In the genomic region with DNA sequence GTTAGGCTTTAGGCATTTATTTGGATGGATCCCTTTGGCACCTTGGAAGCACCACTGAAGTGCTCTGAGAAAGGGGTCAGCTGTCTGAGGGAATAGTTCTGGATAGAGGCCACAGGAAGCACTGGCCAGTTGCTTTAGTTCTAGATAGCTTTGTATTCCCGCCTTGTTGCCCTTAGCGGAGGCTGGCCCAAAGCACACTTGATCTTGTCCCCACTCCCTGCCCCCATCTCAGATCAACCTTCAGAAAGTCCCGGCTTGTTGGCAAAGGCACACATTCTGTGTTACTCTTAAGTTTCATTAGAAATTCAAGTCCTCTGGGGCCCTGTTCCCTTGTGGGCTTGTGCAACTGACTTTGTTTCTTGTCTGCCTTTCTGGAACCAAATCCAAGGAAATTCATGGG, we compare ENCODE assay signal across 17 cellular contexts. TPM values are rescaled to one million over a fixed set of nuclear protein-coding genes. Genes with fewer than 3 reads are reported as not detected.
"Had no signal": no experiment of that assay in that cellular context is flagged by ENCODE, and none has a peak within 500 bp of the region (broad histone marks: within the 10 kb centered on the region; RNA-seq: fewer than 3 reads in every experiment).

No MANE protein-coding gene starts in this region.

- H3K27me3 ChIP-seq: cardiac muscle cell, esophagus squamous epithelium had no signal

- H3K4me3 Mint-ChIP-seq: activated naive CD8-positive, alpha-beta T cell; activated T-cell treated with anti-CD3 and anti-CD28 coated beads, Interleukin-2, amount 50 U/mL, for 72 hours; effector memory CD8-positive, alpha-beta T cell; natural killer cell treated with Interleukin-12 subunit alpha and Interleukin-12 subunit beta and Interleukin-15 and Interleukin-18, amount 100 ng/mL, for 72 hours; stimulated activated naive CD8-positive, alpha-beta T cell treated with anti-CD3 and anti-CD28 coated beads, Interleukin-15, amount 100 ng/mL, for 72 hours had no signal

- H3K9me3 ChIP-seq: esophagus squamous epithelium had no signal

- H3K27me3 Mint-ChIP-seq: activated naive CD8-positive, alpha-beta T cell; effector memory CD8-positive, alpha-beta T cell; natural killer cell treated with Interleukin-12 subunit alpha and Interleukin-12 subunit beta and Interleukin-15 and Interleukin-18, amount 100 ng/mL, for 72 hours; stimulated activated naive CD8-positive, alpha-beta T cell treated with anti-CD3 and anti-CD28 coated beads, Interleukin-15, amount 100 ng/mL, for 72 hours had no signal

- H3K9me3 Mint-ChIP-seq: activated T-cell treated with anti-CD3 and anti-CD28 coated beads, Interleukin-2, amount 50 U/mL, for 72 hours; effector memory CD8-positive, alpha-beta T cell; natural killer cell treated with Interleukin-12 subunit alpha and Interleukin-12 subunit beta and Interleukin-15 and Interleukin-18, amount 100 ng/mL, for 72 hours; stimulated activated naive CD8-positive, alpha-beta T cell treated with anti-CD3 and anti-CD28 coated beads, Interleukin-15, amount 100 ng/mL, for 72 hours had no signal

- H3K27ac ChIP-seq: cardiac muscle cell had no signal

- ATAC-seq: activated T-cell treated with anti-CD3 and anti-CD28 coated beads, Interleukin-2, amount 50 U/mL, for 72 hours; effector memory CD8-positive, alpha-beta T cell; natural killer cell treated with Interleukin-12 subunit alpha and Interleukin-12 subunit beta and Interleukin-15 and Interleukin-18, amount 100 ng/mL, for 72 hours; stimulated activated naive CD8-positive, alpha-beta T cell treated with anti-CD3 and anti-CD28 coated beads, Interleukin-15, amount 100 ng/mL, for 72 hours had no signal

- H3K4me1 Mint-ChIP-seq: stimulated activated naive CD8-positive, alpha-beta T cell treated with anti-CD3 and anti-CD28 coated beads, Interleukin-15, amount 100 ng/mL, for 72 hours had no signal

- H3K4me3 ChIP-seq: cardiac muscle cell, esophagus squamous epithelium had no signal

- DNase-seq: activated CD4-positive, CD25-positive, alpha-beta regulatory T cell treated with anti-CD3 and anti-CD28 coated beads, Interleukin-2, amount 50 U/mL, for 72 hours; activated gamma-delta T cell; activated T-cell treated with anti-CD3 and anti-CD28 coated beads, Interleukin-2, amount 50 U/mL, for 72 hours; dermis blood vessel endothelial cell; effector memory CD8-positive, alpha-beta T cell; esophagus squamous epithelium; posterior cingulate gyrus; small intestine; stimulated activated CD4-positive, alpha-beta T cell treated with anti-CD3 and anti-CD28 coated beads, Interleukin-4, amount 100 ng/mL, for 1 hour; stimulated activated naive CD8-positive, alpha-beta T cell treated with anti-CD3 and anti-CD28 coated beads, Interleukin-15, amount 100 ng/mL, for 72 hours; T-helper 1 cell had no signal

- H3K27ac Mint-ChIP-seq: activated naive CD8-positive, alpha-beta T cell; effector memory CD8-positive, alpha-beta T cell had no signal

RNA-seq across cellular contexts. Expression of gene HTR6, which starts 35.8 kb away (rescaled TPM):
- total RNA-seq: activated CD8-positive, alpha-beta memory T cell treated with anti-CD3 and anti-CD28 coated beads for 36 hours; cardiac muscle cell; chondrocyte; dermis blood vessel endothelial cell; esophagus squamous epithelium; natural killer cell treated with Interleukin-12 subunit alpha and Interleukin-12 subunit beta and Interleukin-15 and Interleukin-18, amount 100 ng/mL, for 72 hours; ureter had no signal
- polyA plus RNA-seq: cardiac muscle cell had no signal
